25 cellular contexts compared by ENCODE assay signal in genomic region chr21:31677047-31677446, GRCh38.
"Had no signal": no experiment of that assay in that cellular context is flagged by ENCODE, and none has a peak within 500 bp of the region (broad histone marks: within the 10 kb centered on the region; RNA-seq: fewer than 3 reads in every experiment).

No MANE protein-coding gene starts in this region.

- H3K4me1 ChIP-seq: esophagus squamous epithelium, gastrocnemius medialis, heart right ventricle, left lung, lower lobe of right lung had no signal

- FAIRE-seq: endometrium, islet of Langerhans, keratinocyte had no signal

- DNase-seq: colonic mucosa; cortex of kidney; effector CD8-positive, alpha-beta T cell; effector memory CD8-positive, alpha-beta T cell; endodermal cell; erythroblast; esophagus squamous epithelium; foreskin fibroblast; foreskin melanocyte; gastrocnemius medialis; glutamatergic neuron; head of caudate nucleus; heart right ventricle; hippocampal formation; left cardiac atrium; left lung; left ventricle myocardium superior; lower lobe of right lung; mesendoderm; midbrain had no signal

- H3K9me3 ChIP-seq: colonic mucosa, esophagus squamous epithelium, gastrocnemius medialis, heart right ventricle, left lung, lower lobe of right lung had no signal

- ATAC-seq: effector memory CD8-positive, alpha-beta T cell; esophagus mucosa; gastrocnemius medialis; heart right ventricle; left cardiac atrium; left lung; left ventricle myocardium superior; lower lobe of right lung had no signal

- H3K36me3 ChIP-seq: colonic mucosa had no signal

- H3K4me3 ChIP-seq: colonic mucosa, esophagus squamous epithelium, gastrocnemius medialis, heart right ventricle, left lung, lower lobe of right lung had no signal

- H3K27me3 ChIP-seq: colonic mucosa, esophagus squamous epithelium, gastrocnemius medialis, heart right ventricle, left lung had no signal

- H3K27ac ChIP-seq: colonic mucosa, epithelial cell of prostate, esophagus squamous epithelium, gastrocnemius medialis, heart right ventricle, left lung, lower lobe of right lung had no signal
